23 cellular contexts compared by ENCODE assay signal in the genomic region with DNA sequence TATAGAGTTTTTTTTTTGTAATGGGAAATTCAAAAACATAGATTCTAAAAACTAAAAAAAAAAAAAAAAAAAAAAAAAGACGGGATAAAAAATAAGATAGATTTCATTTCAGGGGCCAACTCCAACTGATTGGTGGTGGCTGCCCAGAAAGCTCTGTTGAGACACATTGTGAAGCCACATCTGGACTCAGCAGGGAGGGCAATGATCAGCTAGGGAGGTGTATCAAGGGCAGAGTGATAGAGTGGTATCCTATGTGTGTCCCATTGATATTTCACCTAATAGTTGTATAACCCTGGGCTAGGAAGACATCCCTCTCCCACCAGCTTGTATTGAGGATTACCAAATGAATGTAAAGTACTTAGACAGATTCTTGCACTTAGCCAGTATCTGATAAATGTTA.
"Had no signal": no experiment of that assay in that cellular context is flagged by ENCODE, and none has a peak within 500 bp of the region (broad histone marks: within the 10 kb centered on the region; RNA-seq: fewer than 3 reads in every experiment).

No MANE protein-coding gene starts in this region.

- ATAC-seq: effector memory CD8-positive, alpha-beta T cell; esophagus mucosa; gastrocnemius medialis; heart right ventricle; left cardiac atrium; lower lobe of right lung; mucosa of descending colon had no signal

- H3K27ac ChIP-seq: epithelial cell of prostate, esophagus squamous epithelium, gastrocnemius medialis, heart right ventricle, left ventricle myocardium inferior, lower lobe of right lung had no signal

- H3K27me3 ChIP-seq: gastrocnemius medialis had no signal

- DNase-seq: cortex of kidney; effector CD8-positive, alpha-beta T cell; effector memory CD8-positive, alpha-beta T cell; endodermal cell; erythroblast; esophagus squamous epithelium; foreskin fibroblast; foreskin melanocyte; gastrocnemius medialis; glutamatergic neuron; head of caudate nucleus; heart right ventricle; hippocampal formation; left cardiac atrium; left ventricle myocardium inferior; lower lobe of right lung; mesenchymal stem cell; mucosa of descending colon; naive B cell had no signal

- H3K27ac Mint-ChIP-seq: dendritic cell treated with granulocyte-macrophage colony-stimulating factor and Interleukin-4, amounts not matched to agents 40 ng/mL and 50 ng/mL, for 4 days; effector memory CD8-positive, alpha-beta T cell; endodermal cell; mesothelial cell of epicardium; naive B cell had no signal

- H3K4me1 ChIP-seq: esophagus squamous epithelium, gastrocnemius medialis, heart right ventricle, left ventricle myocardium inferior, lower lobe of right lung had no signal

- H3K36me3 ChIP-seq: esophagus squamous epithelium, gastrocnemius medialis, heart right ventricle, left ventricle myocardium inferior, lower lobe of right lung had no signal

- H3K4me3 ChIP-seq: esophagus squamous epithelium, gastrocnemius medialis, heart right ventricle, left ventricle myocardium inferior, lower lobe of right lung, mucosa of descending colon had no signal

- H3K4me3 Mint-ChIP-seq: dendritic cell treated with granulocyte-macrophage colony-stimulating factor and Interleukin-4, amounts not matched to agents 40 ng/mL and 50 ng/mL, for 4 days; effector memory CD8-positive, alpha-beta T cell; endodermal cell; mesothelial cell of epicardium; naive B cell had no signal

- H3K9me3 ChIP-seq: esophagus squamous epithelium, gastrocnemius medialis, heart right ventricle, left ventricle myocardium inferior, lower lobe of right lung, mucosa of descending colon had no signal

- H3K9me3 Mint-ChIP-seq: dendritic cell treated with granulocyte-macrophage colony-stimulating factor and Interleukin-4, amounts not matched to agents 40 ng/mL and 50 ng/mL, for 4 days; endodermal cell had no signal

- H3K36me3 Mint-ChIP-seq: mesothelial cell of epicardium had no signal

- H3K4me1 Mint-ChIP-seq: endodermal cell, naive B cell had no signal
